In the genomic region with DNA sequence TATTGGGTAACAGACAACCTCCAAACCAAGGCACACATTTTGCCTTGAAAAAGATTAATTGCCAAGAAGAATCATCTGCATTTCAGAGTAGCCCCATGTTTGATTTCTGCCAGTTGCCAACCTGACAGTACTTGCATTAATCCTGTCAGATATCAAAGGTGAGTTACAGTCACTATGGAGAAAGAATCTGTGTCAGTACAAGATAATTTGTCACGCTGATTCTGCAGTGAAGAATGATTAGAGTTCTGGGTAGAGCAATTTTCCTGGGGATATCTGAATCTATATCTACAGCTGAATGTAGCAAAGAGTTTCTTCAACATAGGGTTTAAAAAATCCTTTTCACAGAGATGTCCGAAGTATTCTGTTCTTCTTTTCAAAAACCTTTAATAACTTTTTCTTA, we compare ENCODE assay signal across 7 cellular contexts.
"Had no signal": no experiment of that assay in that cellular context is flagged by ENCODE, and none has a peak within 500 bp of the region (broad histone marks: within the 10 kb centered on the region; RNA-seq: fewer than 3 reads in every experiment).

No MANE protein-coding gene starts in this region.

- H3K4me2 ChIP-seq: GM23338 had no signal

- H3K27ac Mint-ChIP-seq: GM23338, H9, IgD-negative memory B cell had no signal

- H2AFZ ChIP-seq: GM23338 had no signal

- H3K4me3 ChIP-seq: GM23338 had no signal

- H3K4me3 Mint-ChIP-seq: GM23338, H9, IgD-negative memory B cell had no signal

- H3K4me1 Mint-ChIP-seq: IgD-negative memory B cell had no signal

- H3K27ac ChIP-seq: HL-60 had no signal

- ATAC-seq: GM23338, HepG2 had no signal

- DNase-seq: H9, HCEC 1CT, KBM-7 had no signal

- H3K27me3 Mint-ChIP-seq: IgD-negative memory B cell had no signal
